12 cellular contexts compared by ENCODE assay signal in the genomic region with DNA sequence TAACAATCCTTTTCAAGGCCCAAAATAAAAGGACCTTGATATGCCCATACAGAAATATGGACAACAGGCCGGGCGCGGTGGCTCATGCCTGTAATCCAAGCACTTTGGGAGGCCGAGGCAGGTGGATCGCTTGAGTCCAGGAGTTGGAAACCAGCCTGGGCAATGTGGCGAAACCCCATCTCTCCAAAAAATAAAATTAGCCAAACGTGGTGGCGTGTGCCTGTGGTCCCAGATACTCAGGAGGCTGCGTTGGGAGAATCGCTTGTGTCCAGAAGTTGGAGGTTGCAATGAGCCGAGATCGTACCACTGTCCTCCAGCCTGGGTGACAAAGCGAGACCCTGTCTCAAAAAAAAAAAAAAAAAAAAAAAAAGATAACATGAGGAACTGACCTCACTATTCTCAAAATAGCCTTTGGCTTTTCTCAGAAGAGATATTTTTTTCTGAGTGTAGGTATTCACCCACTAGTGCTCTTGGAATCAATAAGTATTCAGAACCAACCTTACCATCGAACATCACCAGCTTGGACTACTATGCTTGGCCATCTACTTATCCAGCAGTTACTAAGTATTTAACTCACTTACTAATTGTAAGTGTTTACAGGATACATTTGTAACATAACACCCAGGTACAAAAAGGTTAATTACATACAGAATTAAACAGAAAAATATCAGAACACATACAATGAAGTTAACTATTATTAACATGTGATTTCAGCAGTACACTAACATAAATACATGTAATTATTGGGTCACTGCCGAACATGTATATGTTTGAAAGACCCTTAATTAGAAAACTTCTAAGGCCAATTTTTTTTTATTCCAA.
A peak's percentile ranks its signal among the peaks of the same experiment; 100 is the strongest.
DNase-seq lines count a peak whose midpoint lies in the region; ATAC-seq and TF ChIP-seq lines count a peak whose summit lies in the region.
"Had no signal": no experiment of that assay in that cellular context is flagged by ENCODE, and none has a peak within 500 bp of the region (broad histone marks: within the 10 kb centered on the region; RNA-seq: fewer than 3 reads in every experiment).

No MANE protein-coding gene starts in this region.

- ATAC-seq in CD4-positive, CD25-positive, alpha-beta regulatory T cell (ENCODE audit: low read depth in 2 of 2): no peak
- ATAC-seq in RWPE2 (ENCODE audit: low read depth) (no peak), GM21723 (IDR thresholded peaks at IDR 0.05; ENCODE audit: unreplicated experiment) (no peak)
- no peak for ATAC-seq in CD8-positive, alpha-beta T cell
- ATAC-seq: heart left ventricle had no signal

- DNase-seq in CD4-positive, CD25-positive, alpha-beta regulatory T cell: peak in 1 of 3 donors; percentile 64
- DNase-seq in H7 (no peak), RWPE2 (ENCODE audit: low spot score) (no peak), erythroblast (lab: John Stamatoyannopoulos, UW) (peak; percentile 70 to 71), iPS-NIHi7 (ENCODE audit: extremely low spot score) (no peak)
- DNase-seq in activated effector memory CD4-positive, alpha-beta T cell treated with anti-CD3 and anti-CD28 coated beads, Interleukin-2, amount 50 U/mL, for 16 hours: no peak
- no peak for DNase-seq in CD8-positive, alpha-beta T cell
- DNase-seq: GF-D8, heart left ventricle, NCI-H1105 treated with DMSO at 0.1 percent for 48 hours, Right ventricle myocardium superior had no signal

- H3K36me3 Mint-ChIP-seq in CD4-positive, CD25-positive, alpha-beta regulatory T cell: no peaks in the 10 kb centered on the region
- peaks cover 5% of the 10 kb centered on the region for H3K36me3 Mint-ChIP-seq in CD8-positive, alpha-beta T cell

- POLR2A ChIA-PET in CD8-positive, alpha-beta T cell (lab: Charles Lee): interaction anchor here (0.6 to 10.3 kb wide), 12 partner anchors 10 to 1614 kb away, joined by 3 to 367 read pairs (median 39); a partner anchor contains a TSS

- TF ChIP-seq CTCF in RWPE2 (IDR thresholded peaks at IDR 0.05; ENCODE audit: poor library complexity, severe bottlenecking): no peak
- TF ChIP-seq CTCF in CD8-positive, alpha-beta T cell (IDR thresholded peaks at IDR 0.05): no peak

- H3K4me3 ChIP-seq in CD4-positive, CD25-positive, alpha-beta regulatory T cell (ENCODE audit: low read depth, low read length): peak overlapping the region; percentile 81
- H3K4me3 ChIP-seq in H7 (ENCODE audit: insufficient read depth, low read depth, low read length) (peak overlapping the region; percentile 36; the same call in 1 of the 2 replicates), RWPE2 (ENCODE audit: severe bottlenecking) (no peak overlapping the region)
- H3K4me3 ChIP-seq in CD8-positive, alpha-beta T cell (ENCODE audit: low read depth, low read length): no peak overlapping the region

- peak overlapping the region in 3 of 4 donors; percentile 86 to 96 (median 95) for H3K4me3 Mint-ChIP-seq in CD4-positive, CD25-positive, alpha-beta regulatory T cell
- no peak overlapping the region for H3K4me3 Mint-ChIP-seq in CD8-positive, alpha-beta T cell

- no peaks in the 10 kb centered on the region for H3K36me3 ChIP-seq in CD4-positive, CD25-positive, alpha-beta regulatory T cell (ENCODE audit: control insufficient read depth, insufficient read depth, low read length)
- no peaks in the 10 kb centered on the region for H3K36me3 ChIP-seq in H7 (replicated peaks; ENCODE audit: control insufficient read depth, insufficient read depth, low read length)
- H3K36me3 ChIP-seq in RWPE2 (ENCODE audit: low read depth): no peaks in the 10 kb centered on the region
- no peaks in the 10 kb centered on the region for H3K36me3 ChIP-seq in CD8-positive, alpha-beta T cell (ENCODE audit: insufficient read depth, low read length)
- H3K36me3 ChIP-seq: heart left ventricle had no signal

- peaks cover 12 to 58% (median 30%) of the 10 kb centered on the region in 4 donors for H3K4me1 Mint-ChIP-seq in CD4-positive, CD25-positive, alpha-beta regulatory T cell
- peaks cover 44% of the 10 kb centered on the region for H3K4me1 Mint-ChIP-seq in CD8-positive, alpha-beta T cell (ENCODE audit: low read depth)

- peaks cover 46% of the 10 kb centered on the region for H3K4me1 ChIP-seq in CD4-positive, CD25-positive, alpha-beta regulatory T cell (ENCODE audit: control insufficient read depth, insufficient read depth, low read length, poor library complexity, severe bottlenecking)
- peaks cover 14% of the 10 kb centered on the region for H3K4me1 ChIP-seq in RWPE2 (ENCODE audit: insufficient read depth, poor library complexity, severe bottlenecking)
- H3K4me1 ChIP-seq in CD8-positive, alpha-beta T cell (ENCODE audit: insufficient read depth, low read length): peaks cover 27% of the 10 kb centered on the region

- H3K27me3 ChIP-seq in CD4-positive, CD25-positive, alpha-beta regulatory T cell (ENCODE audit: control insufficient read depth, insufficient read depth, low read length): no peaks in the 10 kb centered on the region
- H3K27me3 ChIP-seq in H7 (ENCODE audit: control insufficient read depth, insufficient read depth, low read length): no peaks in the 10 kb centered on the region
- H3K27me3 ChIP-seq in RWPE2 (ENCODE audit: insufficient read depth, poor library complexity, severe bottlenecking): no peaks in the 10 kb centered on the region
- H3K27me3 ChIP-seq in CD8-positive, alpha-beta T cell (ENCODE audit: insufficient read depth, low read length): no peaks in the 10 kb centered on the region

- H3K9me3 ChIP-seq in CD4-positive, CD25-positive, alpha-beta regulatory T cell (ENCODE audit: control insufficient read depth in 2 of 2, low read length in 2 of 2): no peaks in the 10 kb centered on the region
- no peaks in the 10 kb centered on the region for H3K9me3 ChIP-seq in RWPE2 (ENCODE audit: severe bottlenecking)
- no peaks in the 10 kb centered on the region for H3K9me3 ChIP-seq in CD8-positive, alpha-beta T cell (ENCODE audit: low read length)
- H3K9me3 ChIP-seq: heart left ventricle had no signal

- H3K27ac ChIP-seq in CD4-positive, CD25-positive, alpha-beta regulatory T cell (ENCODE audit: insufficient read depth, low read length, poor library complexity, severe bottlenecking): peak overlapping the region; percentile 86
- peak overlapping the region; percentile 91 for H3K27ac ChIP-seq in RWPE2 (ENCODE audit: poor library complexity, severe bottlenecking)
- H3K27ac ChIP-seq in CD8-positive, alpha-beta T cell (ENCODE audit: low read depth, low read length): no peak overlapping the region
- H3K27ac ChIP-seq: heart left ventricle had no signal

- H3K27ac Mint-ChIP-seq in CD4-positive, CD25-positive, alpha-beta regulatory T cell: peak overlapping the region in 2 of 3 donors; percentile 59 to 96
- H3K27ac Mint-ChIP-seq in CD8-positive, alpha-beta T cell: no peak overlapping the region

- TF ChIP-seq POLR2A in erythroblast (IDR thresholded peaks at IDR 0.05; ENCODE audit: low read length): no peak

- H3K27me3 Mint-ChIP-seq in CD4-positive, CD25-positive, alpha-beta regulatory T cell: peaks cover 6% of the 10 kb centered on the region
- H3K27me3 Mint-ChIP-seq in CD8-positive, alpha-beta T cell (ENCODE audit: low read depth): no peaks in the 10 kb centered on the region

- H3K9me3 Mint-ChIP-seq in CD4-positive, CD25-positive, alpha-beta regulatory T cell: peaks cover 0 to 3% (median 0%) of the 10 kb centered on the region in 7 donors
- H3K9me3 Mint-ChIP-seq in CD8-positive, alpha-beta T cell: peaks cover 2% of the 10 kb centered on the region

- intact Hi-C loops in CD8-positive, alpha-beta T cell (cut with DNase I, micrococcal nuclease): loop anchor here in 1 of 2 experiments (5.0 kb wide), 1 partner anchor 324 kb away; no protein-coding TSS in a partner anchor

- CTCF ChIA-PET in CD8-positive, alpha-beta T cell (lab: Charles Lee): interaction anchor here (1.1 to 10.0 kb wide), 2 partner anchors 9 to 82 kb away, joined by 4 to 97 read pairs; a partner anchor contains a TSS

Comparison
In these comparisons a context has a peak if more than half of its experiments do, and no peak if none do; other contexts are left out.
1. DNase-seq: peak in erythroblast (2 of 2); none in H7 (single experiment), RWPE2 (single experiment), iPS-NIHi7 (single experiment), activated effector memory CD4-positive, alpha-beta T cell treated with anti-CD3 and anti-CD28 coated beads, Interleukin-2, amount 50 U/mL, for 16 hours (single experiment) and CD8-positive, alpha-beta T cell (0 of 7).
2. H3K4me3 ChIP-seq: peak in CD4-positive, CD25-positive, alpha-beta regulatory T cell (single experiment) and H7 (single experiment); none in RWPE2 (single experiment) and CD8-positive, alpha-beta T cell (single experiment).